ENCODE assay signal across 12 cellular contexts in the genomic region with DNA sequence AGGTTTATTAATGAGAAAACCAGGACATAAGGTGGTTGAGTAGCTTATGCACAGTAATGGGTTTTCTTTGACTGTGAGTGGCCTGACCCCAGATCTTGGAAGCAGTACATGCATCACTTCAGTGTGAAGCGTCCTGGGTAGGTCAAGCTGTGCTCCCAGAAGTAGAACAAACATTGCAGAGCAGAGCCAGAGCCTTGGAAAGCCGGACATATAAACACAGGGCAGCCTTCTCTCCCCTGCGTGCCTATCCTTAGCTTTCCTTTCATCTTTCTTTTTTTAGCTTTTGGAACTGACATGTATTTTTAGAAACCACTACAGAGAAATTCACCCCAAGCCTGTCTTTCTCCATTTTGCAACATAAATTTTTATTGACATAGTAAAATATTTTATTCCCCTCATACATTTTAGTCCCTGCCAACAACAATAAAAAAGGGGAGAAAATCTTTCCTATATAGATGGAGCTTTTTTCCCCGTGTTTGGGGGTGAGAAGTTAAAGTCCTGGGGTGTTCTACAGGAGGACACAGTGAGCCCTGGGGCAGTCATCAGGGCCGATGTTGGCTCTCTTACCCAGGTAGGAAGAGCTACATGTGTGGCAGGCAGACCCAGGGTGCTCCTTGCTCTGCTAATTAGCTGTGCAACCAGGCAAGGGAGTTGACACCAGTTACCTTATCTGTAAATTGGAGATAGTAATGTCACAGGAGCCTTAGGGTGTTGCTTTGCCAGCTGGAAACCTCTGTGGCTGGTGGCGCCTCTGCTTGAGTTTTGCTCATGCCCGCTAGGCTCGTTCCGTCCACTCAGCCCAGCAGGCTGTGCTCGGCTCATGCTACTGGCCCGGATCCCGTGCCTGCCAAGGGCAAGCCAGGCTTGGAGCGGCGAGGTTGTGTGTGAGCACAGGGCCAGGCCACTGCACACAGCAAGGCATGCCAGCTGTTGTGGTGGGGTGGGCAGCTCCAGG.
DNase-seq lines count a peak whose midpoint lies in the region; ATAC-seq and TF ChIP-seq lines count a peak whose summit lies in the region.
"Had no signal": no experiment of that assay in that cellular context is flagged by ENCODE, and none has a peak within 500 bp of the region (broad histone marks: within the 10 kb centered on the region; RNA-seq: fewer than 3 reads in every experiment).

No MANE protein-coding gene starts in this region.

- H3K36me3 Mint-ChIP-seq in activated T-helper 17 cell treated with anti-CD3 and anti-CD28 coated beads, Interleukin-2, amount 50 U/mL, for 72 hours (ENCODE audit: low read depth), result peaks cover 43% of the 10 kb centered on the region
- H3K36me3 Mint-ChIP-seq in activated T-helper 1 cell treated with anti-CD3 and anti-CD28 coated beads, Interleukin-12 subunit alpha, Interleukin-12 subunit beta, Interleukin-2, Interleukin-4 antibody, amounts not matched to agents 30 ng/mL and 10 ng/mL and 1 ng/mL, durations not matched to agents 14 hours and 24 hours and 36 hours (ENCODE audit: low read depth), result peaks cover 3% of the 10 kb centered on the region
- peaks cover 50% of the 10 kb centered on the region for H3K36me3 Mint-ChIP-seq in activated naive CD4-positive, alpha-beta T cell treated with anti-CD3 and anti-CD28 coated beads, Interleukin-2, amount 10 ng/mL, durations not matched to agents 7 days and 5 days

- H3K27me3 ChIP-seq in mesendoderm (ENCODE audit: insufficient read depth, low read length, poor library complexity) (no peaks in the 10 kb centered on the region), tibial artery (no peaks in the 10 kb centered on the region), left lung (no peaks in the 10 kb centered on the region)
- H3K27me3 ChIP-seq: esophagus squamous epithelium had no signal

- no peaks in the 10 kb centered on the region for H3K27me3 Mint-ChIP-seq in activated T-helper 17 cell treated with anti-CD3 and anti-CD28 coated beads, Interleukin-2, amount 50 U/mL, for 72 hours
- no peaks in the 10 kb centered on the region for H3K27me3 Mint-ChIP-seq in activated T-helper 1 cell treated with anti-CD3 and anti-CD28 coated beads, Interleukin-12 subunit alpha, Interleukin-12 subunit beta, Interleukin-2, Interleukin-4 antibody, amounts not matched to agents 30 ng/mL and 10 ng/mL and 1 ng/mL, durations not matched to agents 14 hours and 24 hours and 36 hours (ENCODE audit: insufficient read depth)
- H3K27me3 Mint-ChIP-seq in activated naive CD4-positive, alpha-beta T cell treated with anti-CD3 and anti-CD28 coated beads, Interleukin-2, amount 10 ng/mL, durations not matched to agents 7 days and 5 days, result no peaks in the 10 kb centered on the region

- no peak overlapping the region for H4K5ac ChIP-seq in mesendoderm (ENCODE audit: low read length)

- no peaks in the 10 kb centered on the region for H3K9me3 Mint-ChIP-seq in activated T-helper 17 cell treated with anti-CD3 and anti-CD28 coated beads, Interleukin-2, amount 50 U/mL, for 72 hours
- H3K9me3 Mint-ChIP-seq in activated T-helper 1 cell treated with anti-CD3 and anti-CD28 coated beads, Interleukin-12 subunit alpha, Interleukin-12 subunit beta, Interleukin-2, Interleukin-4 antibody, amounts not matched to agents 30 ng/mL and 10 ng/mL and 1 ng/mL, durations not matched to agents 14 hours and 24 hours and 36 hours, result no peaks in the 10 kb centered on the region
- H3K9me3 Mint-ChIP-seq in activated naive CD4-positive, alpha-beta T cell treated with anti-CD3 and anti-CD28 coated beads, Interleukin-2, amount 10 ng/mL, durations not matched to agents 7 days and 5 days, result peaks cover 3% of the 10 kb centered on the region

- H2AK5ac ChIP-seq in mesendoderm (ENCODE audit: low read length), result no peak overlapping the region

- no peaks in the 10 kb centered on the region for H3K79me2 ChIP-seq in mesendoderm (ENCODE audit: control insufficient read depth, insufficient read depth, low read length)

- H3K4me2 ChIP-seq in mesendoderm (ENCODE audit: low read length), result no peak overlapping the region

- H2BK5ac ChIP-seq in mesendoderm (ENCODE audit: low read length), result no peak overlapping the region

- no peak overlapping the region for H3K56ac ChIP-seq in mesendoderm (ENCODE audit: low read length)

- H3K9ac ChIP-seq in mesendoderm (ENCODE audit: low read length), result no peak overlapping the region

- no peak overlapping the region for H3K4ac ChIP-seq in mesendoderm (ENCODE audit: low read depth, low read length)

- H3K4me3 ChIP-seq in fibroblast of villous mesenchyme (ENCODE audit: low read depth, low read length), result no peak overlapping the region
- H3K4me3 ChIP-seq in mesendoderm (ENCODE audit: low read length), result no peak overlapping the region
- no peak overlapping the region for H3K4me3 ChIP-seq in tibial artery
- H3K4me3 ChIP-seq in left lung, result no peak overlapping the region
- H3K4me3 ChIP-seq: esophagus squamous epithelium had no signal

- peaks cover 12% of the 10 kb centered on the region for H3K4me1 Mint-ChIP-seq in activated T-helper 17 cell treated with anti-CD3 and anti-CD28 coated beads, Interleukin-2, amount 50 U/mL, for 72 hours
- H3K4me1 Mint-ChIP-seq in activated T-helper 1 cell treated with anti-CD3 and anti-CD28 coated beads, Interleukin-12 subunit alpha, Interleukin-12 subunit beta, Interleukin-2, Interleukin-4 antibody, amounts not matched to agents 30 ng/mL and 10 ng/mL and 1 ng/mL, durations not matched to agents 14 hours and 24 hours and 36 hours (ENCODE audit: low read depth), result peaks cover 23% of the 10 kb centered on the region
- peaks cover 36% of the 10 kb centered on the region for H3K4me1 Mint-ChIP-seq in activated naive CD4-positive, alpha-beta T cell treated with anti-CD3 and anti-CD28 coated beads, Interleukin-2, amount 10 ng/mL, durations not matched to agents 7 days and 5 days

- intact Hi-C loops in tibial artery (cut with DNase I; ENCODE audit: low total_unique reads), result no loop called here
- intact Hi-C loops in left lung (cut with DNase I), result no loop called here
- intact Hi-C loops in activated T-helper 1 cell treated with anti-CD3 and anti-CD28 coated beads, Interleukin-12 subunit alpha, Interleukin-12 subunit beta, Interleukin-2, Interleukin-4 antibody, amounts not matched to agents 30 ng/mL and 10 ng/mL and 1 ng/mL, durations not matched to agents 14 hours and 24 hours and 36 hours (cut with micrococcal nuclease), result no loop called here

- H3K79me1 ChIP-seq in mesendoderm (ENCODE audit: low read length), result no peaks in the 10 kb centered on the region

- no peak for TF ChIP-seq CTCF in fibroblast of villous mesenchyme (IDR thresholded peaks at IDR 0.05; ENCODE audit: insufficient read depth, low read depth, low read length)
- TF ChIP-seq CTCF in tibial artery (IDR thresholded peaks at IDR 0.05), result no peak
- TF ChIP-seq CTCF in left lung (IDR thresholded peaks at IDR 0.05), result no peak

- no peak overlapping the region for H2BK15ac ChIP-seq in mesendoderm (replicated peaks; ENCODE audit: low read depth)

- H3K36me3 ChIP-seq in mesendoderm (ENCODE audit: control insufficient read depth, insufficient read depth, low read length) (no peaks in the 10 kb centered on the region), tibial artery (no peaks in the 10 kb centered on the region), left lung (peaks cover 0 to 18% of the 10 kb centered on the region in 2 donors)

- CTCF ChIA-PET in activated naive CD4-positive, alpha-beta T cell treated with anti-CD3 and anti-CD28 coated beads, Interleukin-2, amount 10 ng/mL, durations not matched to agents 7 days and 5 days (lab: Charles Lee), result no interaction called here

- WGBS in mesendoderm (ENCODE audit: extremely low coverage, insufficient coverage, low lambda C conversion rate), result no CpG with 5 or more reads among the region's 14 CpGs

- H3K27ac Mint-ChIP-seq in activated T-helper 17 cell treated with anti-CD3 and anti-CD28 coated beads, Interleukin-2, amount 50 U/mL, for 72 hours, result peak overlapping the region; percentile 4
- H3K27ac Mint-ChIP-seq in activated T-helper 1 cell treated with anti-CD3 and anti-CD28 coated beads, Interleukin-12 subunit alpha, Interleukin-12 subunit beta, Interleukin-2, Interleukin-4 antibody, amounts not matched to agents 30 ng/mL and 10 ng/mL and 1 ng/mL, durations not matched to agents 14 hours and 24 hours and 36 hours, result no peak overlapping the region
- no peak overlapping the region for H3K27ac Mint-ChIP-seq in activated naive CD4-positive, alpha-beta T cell treated with anti-CD3 and anti-CD28 coated beads, Interleukin-2, amount 10 ng/mL, durations not matched to agents 7 days and 5 days

- H3K4me1 ChIP-seq in mesendoderm (ENCODE audit: control insufficient read depth, low read depth, low read length), result peaks cover 5% of the 10 kb centered on the region
- peaks cover 0 to 24% (median 11%) of the 10 kb centered on the region in 4 donors for H3K4me1 ChIP-seq in tibial artery
- peaks cover 0 to 9% of the 10 kb centered on the region in 2 donors for H3K4me1 ChIP-seq in left lung

- H3K4me3 Mint-ChIP-seq in activated T-helper 17 cell treated with anti-CD3 and anti-CD28 coated beads, Interleukin-2, amount 50 U/mL, for 72 hours, result no peak overlapping the region
- H3K4me3 Mint-ChIP-seq in activated T-helper 1 cell treated with anti-CD3 and anti-CD28 coated beads, Interleukin-12 subunit alpha, Interleukin-12 subunit beta, Interleukin-2, Interleukin-4 antibody, amounts not matched to agents 30 ng/mL and 10 ng/mL and 1 ng/mL, durations not matched to agents 14 hours and 24 hours and 36 hours, result no peak overlapping the region
- no peak overlapping the region for H3K4me3 Mint-ChIP-seq in activated naive CD4-positive, alpha-beta T cell treated with anti-CD3 and anti-CD28 coated beads, Interleukin-2, amount 10 ng/mL, durations not matched to agents 7 days and 5 days

- H2BK120ac ChIP-seq in mesendoderm (ENCODE audit: low read depth, low read length), result no peak overlapping the region

- H3K18ac ChIP-seq in mesendoderm (ENCODE audit: low read length), result no peak overlapping the region

- ATAC-seq in activated T-helper 17 cell treated with anti-CD3 and anti-CD28 coated beads, Interleukin-2, amount 50 U/mL, for 72 hours (replicated peaks), result no peak
- ATAC-seq in left lung, result no peak

- no peak overlapping the region for H4K8ac ChIP-seq in mesendoderm (ENCODE audit: low read depth, low read length)

- H3K9me3 ChIP-seq in tibial artery (no peaks in the 10 kb centered on the region), left lung (no peaks in the 10 kb centered on the region)
- H3K9me3 ChIP-seq: esophagus squamous epithelium had no signal

- DNase-seq in fibroblast of villous mesenchyme (ENCODE audit: low read depth) (peak; percentile 40), mesendoderm (peak; percentile 51), tibial artery (no peak), left lung (no peak)
- no peak for DNase-seq in activated T-helper 1 cell treated with anti-CD3 and anti-CD28 coated beads, Interleukin-12 subunit alpha, Interleukin-12 subunit beta, Interleukin-2, Interleukin-4 antibody, amounts not matched to agents 30 ng/mL and 10 ng/mL and 1 ng/mL, durations not matched to agents 14 hours and 24 hours and 36 hours (ENCODE audit: low spot score)
- DNase-seq in activated naive CD4-positive, alpha-beta T cell treated with anti-CD3 and anti-CD28 coated beads, Interleukin-2, amount 10 ng/mL, durations not matched to agents 7 days and 5 days, result no peak
- DNase-seq: activated naive CD4-positive, alpha-beta T cell treated with Interleukin-2 at 50 U/mL for 16 hours; esophagus squamous epithelium; NK-92 treated with Interleukin-12 subunit alpha and Interleukin-12 subunit beta, amount 100 ng/mL, for 24 hours; stimulated activated naive CD4-positive, alpha-beta T cell treated with Interleukin-2 at 50 U/mL for 16 hours had no signal

- H3K23ac ChIP-seq in mesendoderm (ENCODE audit: low read length), result no peak overlapping the region

- no peak overlapping the region for H3K27ac ChIP-seq in mesendoderm (ENCODE audit: low read depth, low read length)
- peak overlapping the region; percentile 29 to 42 for H3K27ac ChIP-seq in tibial artery
- no peak overlapping the region for H3K27ac ChIP-seq in left lung
- H3K27ac ChIP-seq: C4-2B, esophagus squamous epithelium had no signal

Comparison
In these comparisons a context has a peak if more than half of its experiments do, and no peak if none do; other contexts are left out.
1. DNase-seq: peak in fibroblast of villous mesenchyme (single experiment) and mesendoderm (single experiment); none in tibial artery (0 of 2), left lung (0 of 2), activated T-helper 1 cell treated with anti-CD3 and anti-CD28 coated beads, Interleukin-12 subunit alpha, Interleukin-12 subunit beta, Interleukin-2, Interleukin-4 antibody, amounts not matched to agents 30 ng/mL and 10 ng/mL and 1 ng/mL, durations not matched to agents 14 hours and 24 hours and 36 hours (single experiment) and activated naive CD4-positive, alpha-beta T cell treated with anti-CD3 and anti-CD28 coated beads, Interleukin-2, amount 10 ng/mL, durations not matched to agents 7 days and 5 days (single experiment).
2. H3K27ac ChIP-seq: peak in tibial artery (2 of 2); none in mesendoderm (single experiment) and left lung (0 of 2).